ENCODE assay signal across 8 cellular contexts in genomic region chr12:120584343-120585149, GRCh38. TPM values are rescaled to one million over a fixed set of nuclear protein-coding genes. Genes with fewer than 3 reads are reported as not detected.
A peak's percentile ranks its signal among the peaks of the same experiment; 100 is the strongest.
DNase-seq lines count a peak whose midpoint lies in the region; ATAC-seq and TF ChIP-seq lines count a peak whose summit lies in the region.

No MANE protein-coding gene starts in this region.

- H3K9me3 ChIP-seq in OCI-LY1 (ENCODE audit: low read length), result no peaks in the 10 kb centered on the region
- no peaks in the 10 kb centered on the region for H3K9me3 ChIP-seq in neuronal stem cell (replicated peaks in 1 of 2; ENCODE audit: control insufficient read depth in 2 of 2, insufficient read depth in 1 of 2, low read depth in 1 of 2, low read length in 2 of 2)
- H3K9me3 ChIP-seq in thyroid gland, result no peaks in the 10 kb centered on the region

- TF ChIP-seq CTCF in OCI-LY1 (IDR thresholded peaks at IDR 0.05; ENCODE audit: low read length) (peak; percentile 36), foreskin keratinocyte (conservative IDR thresholded peaks at IDR 0.05) (peak; percentile 60), thyroid gland (IDR thresholded peaks at IDR 0.05) (peak in 5 of 6 experiments; percentile 13 to 44 (median 15))

- H2AFZ ChIP-seq in OCI-LY1 (ENCODE audit: low read length) (no peak overlapping the region), neuronal stem cell (ENCODE audit: low read length) (peak overlapping the region; percentile 87)

- H3K36me3 ChIP-seq in OCI-LY1 (ENCODE audit: insufficient read depth, low read length) (peaks cover 7% of the 10 kb centered on the region), neuronal stem cell (replicated peaks in 1 of 2; ENCODE audit: control insufficient read depth in 2 of 2, insufficient read depth in 2 of 2, low read length in 2 of 2) (peaks cover 3 to 7% of the 10 kb centered on the region in 2 donors), thyroid gland (peaks cover 0 to under 1% of the 10 kb centered on the region in 2 donors)

- H3K4me3 ChIP-seq in OCI-LY1 (ENCODE audit: low read depth, low read length, poor library complexity, severe bottlenecking), result peak overlapping the region; percentile 44
- H3K4me3 ChIP-seq in neuronal stem cell (ENCODE audit: low read length in 2 of 2), result peak overlapping the region in 1 of 2 donors; percentile 59
- peak overlapping the region in 2 of 3 donors; percentile 31 to 35 for H3K4me3 ChIP-seq in thyroid gland (replicated peaks in 1 of 3)

- no peak overlapping the region for H4K8ac ChIP-seq in neuronal stem cell (ENCODE audit: low read depth, low read length)

- no peak overlapping the region for H4K91ac ChIP-seq in neuronal stem cell (ENCODE audit: low read depth, low read length, poor library complexity)

- intact Hi-C loops in thyroid gland (cut with DNase I), result loop anchor here (5.0 to 10.0 kb wide), 3 partner anchors 63 to 510 kb away; no protein-coding TSS in a partner anchor

- no peak overlapping the region for H3K4ac ChIP-seq in neuronal stem cell (ENCODE audit: low read length)

- H4K20me1 ChIP-seq in OCI-LY1 (ENCODE audit: insufficient read depth, low read length), result no peaks in the 10 kb centered on the region

- no peak overlapping the region for H2AK5ac ChIP-seq in neuronal stem cell (ENCODE audit: low read depth, low read length)

- peak overlapping the region; percentile 46 for H3K18ac ChIP-seq in neuronal stem cell (ENCODE audit: low read length)

- H3K23ac ChIP-seq in neuronal stem cell (ENCODE audit: low read depth, low read length, poor library complexity), result no peak overlapping the region

- no peak overlapping the region for H3K14ac ChIP-seq in neuronal stem cell (ENCODE audit: low read length)

- no peaks in the 10 kb centered on the region for H3K9me2 ChIP-seq in OCI-LY1 (ENCODE audit: low read depth, low read length)

- H3K27me3 ChIP-seq in OCI-LY1 (ENCODE audit: insufficient read depth, low read length), result peaks cover 3% of the 10 kb centered on the region; the same call in 1 of the 2 replicates
- no peaks in the 10 kb centered on the region for H3K27me3 ChIP-seq in foreskin keratinocyte
- peaks cover 0 to 34% (median 11%) of the 10 kb centered on the region in 3 experiments for H3K27me3 ChIP-seq in neuronal stem cell (ENCODE audit: control insufficient read depth in 3 of 3, insufficient read depth in 3 of 3, low read depth in 1 of 3, low read length in 3 of 3)
- H3K27me3 ChIP-seq in thyroid gland, result no peaks in the 10 kb centered on the region

- no peak overlapping the region for H2BK5ac ChIP-seq in neuronal stem cell (ENCODE audit: low read length)

- DNase-seq in NCI-H1436 (lab: John Stamatoyannopoulos, UW), result peak; percentile 26
- no peak for DNase-seq in NCI-H1436 treated with DMSO at 0.1 percent for 48 hours (lab: John Stamatoyannopoulos, UW)
- peak; percentile 36 to 37 for DNase-seq in activated T-helper 1 cell treated with anti-CD3 and anti-CD28 coated beads, Interleukin-2, amount 50 U/mL, for 16 hours (ENCODE audit: low read depth in 1 of 2, low spot score in 1 of 2)
- peak in 1 of 2 donors; percentile 22 for DNase-seq in foreskin keratinocyte
- peak; percentile 71 for DNase-seq in neuronal stem cell (ENCODE audit: low spot score)
- peak; percentile 33 to 44 for DNase-seq in thyroid gland

- no peak overlapping the region for H2BK120ac ChIP-seq in neuronal stem cell (ENCODE audit: low read depth, low read length)

- no peak for TF ChIP-seq POLR2A in thyroid gland (IDR thresholded peaks at IDR 0.05)

- H3K4me1 ChIP-seq in OCI-LY1 (ENCODE audit: insufficient read depth, low read length, severe bottlenecking) (peaks cover 36% of the 10 kb centered on the region), foreskin keratinocyte (no peaks in the 10 kb centered on the region), neuronal stem cell (ENCODE audit: control insufficient read depth in 2 of 2, insufficient read depth in 1 of 2, low read depth in 1 of 2, low read length in 2 of 2) (peaks cover 4 to 11% of the 10 kb centered on the region in 2 donors), thyroid gland (peaks cover 12 to 19% of the 10 kb centered on the region in 2 donors)

- H2BK12ac ChIP-seq in neuronal stem cell (ENCODE audit: low read length), result no peak overlapping the region

- H3K4me2 ChIP-seq in OCI-LY1 (ENCODE audit: low read length), result peak overlapping the region; percentile 67
- H3K4me2 ChIP-seq in neuronal stem cell (ENCODE audit: insufficient read depth, low read length, poor library complexity, severe bottlenecking), result peak overlapping the region; percentile 60

- H3K9ac ChIP-seq in OCI-LY1 (ENCODE audit: low read length), result peak overlapping the region; percentile 33; the same call in 1 of the 2 replicates
- H3K9ac ChIP-seq in neuronal stem cell (ENCODE audit: low read depth, low read length, poor library complexity), result no peak overlapping the region

- H3K27ac ChIP-seq in OCI-LY1 (ENCODE audit: low read depth, low read length, poor library complexity, severe bottlenecking), result no peak overlapping the region
- H3K27ac ChIP-seq in foreskin keratinocyte, result no peak overlapping the region
- no peak overlapping the region for H3K27ac ChIP-seq in neuronal stem cell (replicated peaks; ENCODE audit: low read length)
- H3K27ac ChIP-seq in thyroid gland, result peak overlapping the region in 1 of 3 donors; percentile 27

- WGBS in neuronal stem cell (ENCODE audit: extremely low coverage in 2 of 2, insufficient read length in 2 of 2, insufficient replicate concordance in 1 of 2), 2 donors, result no CpG with 5 or more reads among the region's 65 CpGs
- 5 to 9% methylated on average over 17 of the region's 65 CpGs for WGBS in thyroid gland, 2 donors

- H2BK15ac ChIP-seq in neuronal stem cell (ENCODE audit: low read length), result no peak overlapping the region

- H3F3A ChIP-seq in OCI-LY1 (ENCODE audit: insufficient read depth, low read length), result no peaks in the 10 kb centered on the region

- H3K79me2 ChIP-seq in OCI-LY1 (ENCODE audit: insufficient read depth, low read length), result 0 out of 2 replicates have a peak, but pooled peaks cover 6% of the 10 kb centered on the region

- ATAC-seq in foreskin keratinocyte (peak; percentile 11), HG03565 (IDR thresholded peaks at IDR 0.05; ENCODE audit: unreplicated experiment) (no peak)

- no peaks in the 10 kb centered on the region for H3K79me1 ChIP-seq in neuronal stem cell (ENCODE audit: low read depth, low read length)

RNA-seq across cellular contexts. Expression of gene POP5, which starts 3.3 kb away (rescaled TPM):
- total RNA-seq in foreskin keratinocyte, result 60.7 and 65.4 TPM in 2 replicates
- polyA plus RNA-seq in foreskin keratinocyte, result 75.7 and 81.4 TPM in 2 replicates
- polyA plus RNA-seq in neuronal stem cell (2013, experiment 1 of 2), result 29.0 TPM
- 30.3 TPM for polyA plus RNA-seq in neuronal stem cell (2013, experiment 2 of 2)
- 10 to 100 TPM; 27.9 to 72.0 (median 38.5) TPM for total RNA-seq in thyroid gland

RNA-seq across cellular contexts. Expression of gene RNF10, which starts 50.4 kb away (rescaled TPM):
- total RNA-seq in foreskin keratinocyte, result 85.9 and 87.1 TPM in 2 replicates
- polyA plus RNA-seq in foreskin keratinocyte, result 95.3 and 100.0 TPM in 2 replicates
- polyA plus RNA-seq in neuronal stem cell (2013, experiment 1 of 2), result 124 TPM
- polyA plus RNA-seq in neuronal stem cell (2013, experiment 2 of 2), result 123 TPM
- 100 to 1,000 TPM in 3 of 4 donors, 10 to 100 TPM in 1; 62.5 to 159 (median 127) TPM for total RNA-seq in thyroid gland

RNA-seq across cellular contexts. Expression of gene COQ5, which starts 55.6 kb away (rescaled TPM):
- total RNA-seq in foreskin keratinocyte (29.2 and 33.0 TPM in 2 replicates), thyroid gland (10 to 100 TPM; 17.9 to 33.3 (median 32.8) TPM)
- polyA plus RNA-seq in foreskin keratinocyte, result 29.1 and 34.7 TPM in 2 replicates
- polyA plus RNA-seq in neuronal stem cell (2013, experiment 1 of 2), result 46.5 TPM
- polyA plus RNA-seq in neuronal stem cell (2013, experiment 2 of 2), result 46.1 TPM

RNA-seq across cellular contexts. Expression of gene CABP1, which starts 55.9 kb away (rescaled TPM):
- total RNA-seq in foreskin keratinocyte, result not detected in 2 replicates
- not detected in 2 replicates for polyA plus RNA-seq in foreskin keratinocyte
- polyA plus RNA-seq in neuronal stem cell (2013, experiment 1 of 2), result 1.2 TPM
- 1.2 TPM for polyA plus RNA-seq in neuronal stem cell (2013, experiment 2 of 2)
- total RNA-seq in thyroid gland, result 1 to 10 TPM in 1 of 4 donors, under 1 TPM in 1, not detected in 2; 0.33 to 1.4 TPM
